In genomic region chr11:34890812-34891211, GRCh38 we compare ENCODE assay signal across 8 cellular contexts. TPM values are rescaled to one million over a fixed set of nuclear protein-coding genes. Genes with fewer than 3 reads are reported as not detected.
DNase-seq lines count a peak whose midpoint lies in the region; ATAC-seq and TF ChIP-seq lines count a peak whose summit lies in the region.

No MANE protein-coding gene starts in this region.

- H3K36me3 ChIP-seq in DOHH2 (ENCODE audit: control insufficient read depth, low read length) (peaks cover 12% of the 10 kb centered on the region; the same call in 1 of the 2 replicates), SU-DHL-6 (ENCODE audit: low read length) (peaks cover 5% of the 10 kb centered on the region; the same call in 1 of the 2 replicates)

- H3F3A ChIP-seq in DOHH2 (ENCODE audit: control insufficient read depth, insufficient read depth) (no peaks in the 10 kb centered on the region), SU-DHL-6 (ENCODE audit: insufficient read depth) (no peaks in the 10 kb centered on the region; the same call in 1 of the 2 replicates)

- H3K27ac ChIP-seq in DOHH2 (ENCODE audit: low read depth, low read length) (no peak overlapping the region), SU-DHL-6 (ENCODE audit: low read depth, low read length) (no peak overlapping the region)

- no peaks in the 10 kb centered on the region for H4K20me1 ChIP-seq in DOHH2 (ENCODE audit: control insufficient read depth, insufficient read depth, low read depth, low read length)
- no peaks in the 10 kb centered on the region for H4K20me1 ChIP-seq in SU-DHL-6 (ENCODE audit: low read depth, low read length)

- H3K9me3 Mint-ChIP-seq in immature natural killer cell, result no peaks in the 10 kb centered on the region

- H3K27me3 Mint-ChIP-seq in immature natural killer cell (ENCODE audit: low read depth in 3 of 3), result no peaks in the 10 kb centered on the region

- no peak overlapping the region for H3K4me3 Mint-ChIP-seq in immature natural killer cell

- no peaks in the 10 kb centered on the region for H3K4me1 Mint-ChIP-seq in immature natural killer cell

- no peak overlapping the region for H2AFZ ChIP-seq in SU-DHL-6 (ENCODE audit: low read depth, low read length, severe bottlenecking)

- ATAC-seq in GM19351 (IDR thresholded peaks at IDR 0.05; ENCODE audit: unreplicated experiment), result no peak
- ATAC-seq in GM18498 (IDR thresholded peaks at IDR 0.05; ENCODE audit: unreplicated experiment), result no peak
- ATAC-seq in HG02870 (IDR thresholded peaks at IDR 0.05; ENCODE audit: unreplicated experiment), result no peak

- no peaks in the 10 kb centered on the region for H3K9me2 ChIP-seq in DOHH2 (replicated peaks; ENCODE audit: control insufficient read depth, low read length)
- H3K9me2 ChIP-seq in SU-DHL-6 (replicated peaks; ENCODE audit: insufficient read depth, low read length), result no peaks in the 10 kb centered on the region

- H3K36me3 Mint-ChIP-seq in immature natural killer cell, result peaks cover 10 to 15% (median 10%) of the 10 kb centered on the region in 3 donors

- H3K79me2 ChIP-seq in DOHH2 (ENCODE audit: control insufficient read depth, low read length) (no peaks in the 10 kb centered on the region), SU-DHL-6 (ENCODE audit: insufficient read depth, low read length) (0 out of 2 replicates have a peak, but pooled peaks cover 8% of the 10 kb centered on the region)

- peak; percentile 54 for TF ChIP-seq CTCF in DOHH2 (IDR thresholded peaks at IDR 0.05; ENCODE audit: low read depth, low read length, poor library complexity, severe bottlenecking)
- peak; percentile 26 for TF ChIP-seq CTCF in SU-DHL-6 (IDR thresholded peaks at IDR 0.05; ENCODE audit: insufficient read depth, low read length, poor library complexity, severe bottlenecking)

- no peak overlapping the region for H3K4me2 ChIP-seq in DOHH2 (ENCODE audit: low read length)
- H3K4me2 ChIP-seq in SU-DHL-6 (ENCODE audit: low read depth, low read length, poor library complexity, severe bottlenecking), result no peak overlapping the region

- H3K9ac ChIP-seq in SU-DHL-6 (ENCODE audit: low read length), result no peak overlapping the region

- H3K27ac Mint-ChIP-seq in immature natural killer cell, result no peak overlapping the region

- H3K4me3 ChIP-seq in DOHH2 (ENCODE audit: low read length) (no peak overlapping the region), SU-DHL-6 (ENCODE audit: insufficient read depth, low read length, poor library complexity, severe bottlenecking) (no peak overlapping the region)

- no peaks in the 10 kb centered on the region for H3K4me1 ChIP-seq in DOHH2 (ENCODE audit: control insufficient read depth, low read length)

- DNase-seq in Kasumi-1 (lab: John Stamatoyannopoulos, UW), result peak; percentile 66 to 72
- peak in 2 of 3 donors; percentile 15 to 19 for DNase-seq in immature natural killer cell
- no peak for DNase-seq in NCI-H187 (lab: John Stamatoyannopoulos, UW)

- H3K9me3 ChIP-seq in DOHH2 (ENCODE audit: control insufficient read depth, insufficient read depth, low read length), result no peaks in the 10 kb centered on the region
- no peaks in the 10 kb centered on the region for H3K9me3 ChIP-seq in SU-DHL-6 (ENCODE audit: insufficient read depth, low read length)

- no peaks in the 10 kb centered on the region for H3K27me3 ChIP-seq in DOHH2 (ENCODE audit: control insufficient read depth, low read length)
- no peaks in the 10 kb centered on the region for H3K27me3 ChIP-seq in SU-DHL-6 (ENCODE audit: low read length)

RNA-seq across cellular contexts. Expression of gene APIP, which starts 25.4 kb away (rescaled TPM):
- polyA plus RNA-seq in immature natural killer cell, result 10 to 100 TPM; 13.3 to 29.6 (median 17.2) TPM

RNA-seq across cellular contexts. Expression of gene PDHX, which starts 25.6 kb away (rescaled TPM):
- polyA plus RNA-seq in immature natural killer cell, result 10 to 100 TPM; 12.8 to 17.1 (median 13.1) TPM

Comparison
In these comparisons a context has a peak if more than half of its experiments do, and no peak if none do; other contexts are left out.
1. DNase-seq: peak in Kasumi-1 (2 of 2) and immature natural killer cell (2 of 3); none in NCI-H187 (0 of 2).